Comparison of ENCODE assay signal across 8 cellular contexts in genomic region chr14:74083784-74084276, GRCh38. TPM values are rescaled to one million over a fixed set of nuclear protein-coding genes. Genes with fewer than 3 reads are reported as not detected.
DNase-seq lines count a peak whose midpoint lies in the region; ATAC-seq and TF ChIP-seq lines count a peak whose summit lies in the region.

No MANE protein-coding gene starts in this region.

- ATAC-seq in GM18870 (IDR thresholded peaks at IDR 0.05; ENCODE audit: unreplicated experiment) = peak; percentile 6
- ATAC-seq in HG03159 (IDR thresholded peaks at IDR 0.05; ENCODE audit: unreplicated experiment) = peak; percentile 16

- H3K27me3 ChIP-seq in layer of hippocampus (ENCODE audit: control insufficient read depth, insufficient read depth, low read length) = no peaks in the 10 kb centered on the region
- H3K27me3 ChIP-seq in testis = no peaks in the 10 kb centered on the region

- H3K9me3 ChIP-seq in testis = no peaks in the 10 kb centered on the region

- DNase-seq in astrocyte of the spinal cord (ENCODE audit: low read depth, low spot score) = no peak
- DNase-seq in testis = no peak
- DNase-seq in T-helper 9 cell = no peak
- no peak for DNase-seq in inferior parietal cortex (ENCODE audit: extremely low spot score)
- no peak for DNase-seq in mesenteric fat pad (ENCODE audit: low spot score)

- H3K4me3 ChIP-seq in astrocyte of the spinal cord (ENCODE audit: low read depth, low read length) = peak overlapping the region; percentile 59
- H3K4me3 ChIP-seq in testis = peak overlapping the region; percentile 68 to 72

- TF ChIP-seq POLR2A in testis (IDR thresholded peaks at IDR 0.05) = no peak

- no peaks in the 10 kb centered on the region for H3K36me3 ChIP-seq in testis (ENCODE audit: low read depth, missing control alignments)

- H3K27ac ChIP-seq in layer of hippocampus (ENCODE audit: low read depth, low read length) (peak overlapping the region; percentile 73), testis (peak overlapping the region; percentile 87 to 88)

- intact Hi-C loops in testis (cut with DNase I; ENCODE audit: low total_unique reads) = no loop called here

- H3K4me1 ChIP-seq in testis = peaks cover 20% of the 10 kb centered on the region

- in situ Hi-C loops in astrocyte of the spinal cord (cut with HindIII; ENCODE audit: low sequenced_read_pairs) = no loop called here

- TF ChIP-seq CTCF in astrocyte of the spinal cord (IDR thresholded peaks at IDR 0.05; ENCODE audit: low read depth, low read length) (no peak), testis (IDR thresholded peaks at IDR 0.05) (no peak)

- WGBS in testis, 2 donors = 0 to 1% methylated on average over 15 of the region's 15 CpGs

RNA-seq across cellular contexts. Expression of gene ALDH6A1, which starts 0.4 kb away (rescaled TPM):
- total RNA-seq in testis (10 to 100 TPM; 84.2 to 88.5 TPM), mesenteric fat pad (42.1 TPM)
- polyA plus RNA-seq in testis (ENCODE audit: insufficient read depth, low read depth, low replicate concordance) = 57.2 TPM

RNA-seq across cellular contexts. Expression of gene LIN52, which starts 0.9 kb away (rescaled TPM):
- total RNA-seq in testis (10 to 100 TPM; 13.8 to 21.7 TPM), mesenteric fat pad (9.2 TPM)
- polyA plus RNA-seq in testis (ENCODE audit: insufficient read depth, low read depth, low replicate concordance) = 18.9 TPM
